Comparison of ENCODE assay signal across 8 cellular contexts in genomic region chr3:32238816-32239637, GRCh38.
DNase-seq lines count a peak whose midpoint lies in the region; ATAC-seq and TF ChIP-seq lines count a peak whose summit lies in the region.

No MANE protein-coding gene starts in this region.

- H3K27ac Mint-ChIP-seq in memory B cell = no peak overlapping the region
- peak overlapping the region; percentile 38 for H3K27ac Mint-ChIP-seq in stimulated activated naive B cell treated with anti-CD40 and anti-IgM and Interleukin-4, amounts not matched to agents 10 μg/mL and 1 μg/mL and 100 μg/mL, for 72 hours

- peak overlapping the region; percentile 79 for H3K4me3 Mint-ChIP-seq in memory B cell
- H3K4me3 Mint-ChIP-seq in stimulated activated naive B cell treated with anti-CD40 and anti-IgM and Interleukin-4, amounts not matched to agents 10 μg/mL and 1 μg/mL and 100 μg/mL, for 72 hours = peak overlapping the region; percentile 83 to 89

- peaks cover 1% of the 10 kb centered on the region for H3K36me3 Mint-ChIP-seq in memory B cell
- H3K36me3 Mint-ChIP-seq in stimulated activated naive B cell treated with anti-CD40 and anti-IgM and Interleukin-4, amounts not matched to agents 10 μg/mL and 1 μg/mL and 100 μg/mL, for 72 hours = peaks cover 2 to 3% of the 10 kb centered on the region in 2 donors

- ATAC-seq in GM19035 (IDR thresholded peaks at IDR 0.05; ENCODE audit: unreplicated experiment) = peak; percentile 48
- peak; percentile 64 for ATAC-seq in memory B cell (ENCODE audit: low read depth)
- peak; percentile 73 to 75 for ATAC-seq in stimulated activated naive B cell treated with anti-CD40 and anti-IgM and Interleukin-4, amounts not matched to agents 10 μg/mL and 1 μg/mL and 100 μg/mL, for 72 hours (replicated peaks)

- no peak for TF ChIP-seq CTCF in LNCaP clone FGC (IDR thresholded peaks at IDR 0.05; ENCODE audit: control insufficient read depth, extremely low read depth, insufficient read depth)

- H3K9me3 Mint-ChIP-seq in memory B cell = no peaks in the 10 kb centered on the region
- no peaks in the 10 kb centered on the region for H3K9me3 Mint-ChIP-seq in stimulated activated naive B cell treated with anti-CD40 and anti-IgM and Interleukin-4, amounts not matched to agents 10 μg/mL and 1 μg/mL and 100 μg/mL, for 72 hours

- peaks cover 2% of the 10 kb centered on the region for H3K27me3 Mint-ChIP-seq in memory B cell
- peaks cover 18 to 23% of the 10 kb centered on the region in 2 donors for H3K27me3 Mint-ChIP-seq in stimulated activated naive B cell treated with anti-CD40 and anti-IgM and Interleukin-4, amounts not matched to agents 10 μg/mL and 1 μg/mL and 100 μg/mL, for 72 hours

- peak overlapping the region; percentile 47 for H3K4me3 ChIP-seq in LNCaP clone FGC (ENCODE audit: low read depth, low read length)

- peaks cover 10% of the 10 kb centered on the region for H3K4me1 Mint-ChIP-seq in memory B cell
- peaks cover 13 to 20% of the 10 kb centered on the region in 2 donors for H3K4me1 Mint-ChIP-seq in stimulated activated naive B cell treated with anti-CD40 and anti-IgM and Interleukin-4, amounts not matched to agents 10 μg/mL and 1 μg/mL and 100 μg/mL, for 72 hours

- DNase-seq in AG08396 (ENCODE audit: low spot score) (peak; percentile 41), LNCaP clone FGC (ENCODE audit: low read depth) (no peak), memory B cell (ENCODE audit: low spot score in 2 of 2) (peak; percentile 20 to 45), NCI-H2196 (lab: John Stamatoyannopoulos, UW; ENCODE audit: unreplicated experiment) (no peak)
- peak; percentile 19 for DNase-seq in activated CD4-positive, alpha-beta T cell treated with anti-CD3 and anti-CD28 coated beads for 1 hour
- peak; percentile 12 for DNase-seq in effector CD4-positive, alpha-beta T cell
- peak; percentile 28 for DNase-seq in stimulated activated naive B cell treated with anti-CD40 and anti-IgM and Interleukin-4, amounts not matched to agents 10 μg/mL and 1 μg/mL and 100 μg/mL, for 72 hours

Comparison
In these comparisons a context has a peak if more than half of its experiments do, and no peak if none do; other contexts are left out.
1. DNase-seq: peak in AG08396 (single experiment), activated CD4-positive, alpha-beta T cell treated with anti-CD3 and anti-CD28 coated beads for 1 hour (single experiment), effector CD4-positive, alpha-beta T cell (single experiment), memory B cell (2 of 2) and stimulated activated naive B cell treated with anti-CD40 and anti-IgM and Interleukin-4, amounts not matched to agents 10 μg/mL and 1 μg/mL and 100 μg/mL, for 72 hours (single experiment); none in LNCaP clone FGC (single experiment) and NCI-H2196 (single experiment).
2. Peak in every context shown above with its lines, with median percentiles within 50 percentile points of each other: ATAC-seq.